Comparison of ENCODE assay signal across 1 cellular context in the genomic region with DNA sequence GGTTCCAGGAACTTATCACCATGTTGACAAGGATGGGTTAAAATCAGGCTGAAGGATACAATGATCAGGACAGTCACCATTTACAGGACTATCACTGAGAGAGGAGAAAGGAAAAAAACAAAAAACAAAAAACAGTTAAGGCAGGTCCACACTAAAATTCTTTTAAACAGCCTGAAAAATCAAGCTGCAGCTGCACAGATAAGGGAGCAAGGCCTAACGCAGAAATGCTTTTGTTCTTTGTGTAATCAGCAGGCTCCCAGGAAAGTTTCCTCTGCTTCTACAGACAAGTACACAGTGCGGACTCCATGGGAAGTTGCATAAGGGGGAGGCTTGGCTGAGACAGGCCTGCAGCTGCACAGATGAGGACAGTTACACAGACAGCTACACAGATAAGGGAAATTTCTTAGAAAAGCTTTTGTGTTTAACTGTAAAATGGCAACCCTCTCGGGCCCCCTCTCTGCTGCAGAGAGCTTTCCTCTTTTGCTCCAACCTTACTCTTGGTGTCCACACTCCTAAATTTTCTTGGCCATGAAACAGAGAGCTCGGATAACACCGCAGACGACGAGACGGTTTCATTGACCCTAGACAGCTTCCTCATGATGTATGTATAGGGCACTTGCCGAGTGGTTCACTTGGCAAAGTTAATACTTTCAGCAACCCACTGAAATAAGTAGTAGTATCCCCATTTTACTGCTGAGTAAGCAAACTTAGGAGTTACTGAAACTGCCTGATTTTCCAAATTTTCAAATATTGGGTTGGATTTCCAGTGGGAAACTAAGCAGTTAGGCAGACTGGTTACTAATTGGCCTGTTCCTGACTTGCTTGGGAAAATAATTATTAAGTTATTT.
TF ChIP-seq lines count a peak whose summit lies in the region.

No MANE protein-coding gene starts in this region.

TF ChIP-seq in K562, 482 proteins besides CTCF, POLR2A, EP300 and RAD21 (continued from another document and continues in another):
- TF ChIP-seq NRF1 (conservative IDR thresholded peaks at IDR 0.05 in 1 of 2, IDR thresholded peaks at IDR 0.05 in 1 of 2) (peak; percentile 37 to 51; a peak in 2 of 4 replicates), GATA2 (CRISPR knock-in tag; IDR thresholded peaks at IDR 0.05) (peak; percentile 99), ZNF232 (CRISPR knock-in tag; IDR thresholded peaks at IDR 0.05) (no peak), RBBP5 (IDR thresholded peaks at IDR 0.05; ENCODE audit: borderline replicate concordance, insufficient read depth, low read length, poor library complexity, severe bottlenecking) (peak; percentile 74), ZC3H8 (IDR thresholded peaks at IDR 0.05) (no peak; the same call in 1 of the 2 replicates), SIX5 (IDR thresholded peaks at IDR 0.05; ENCODE audit: borderline replicate concordance in 1 of 2, insufficient read depth in 1 of 2, low read depth in 1 of 2, low read length in 2 of 2) (peak in 1 of 2 experiments; percentile 32; a peak in 1 of 4 replicates), TSC22D4 (tag; IDR thresholded peaks at IDR 0.05) (no peak), ETS2 (tag; IDR thresholded peaks at IDR 0.05; ENCODE audit: borderline replicate concordance, poor library complexity, severe bottlenecking) (no peak), MLLT1 (IDR thresholded peaks at IDR 0.05) (no peak; a peak in 1 of 4 replicates), HMG20A (CRISPR knock-in tag; conservative IDR thresholded peaks at IDR 0.05) (no peak), PHB (CRISPR knock-in tag; IDR thresholded peaks at IDR 0.05) (no peak), ZNF316 (IDR thresholded peaks at IDR 0.05) (peak; percentile 100), BRD4 (IDR thresholded peaks at IDR 0.05) (no peak; the same call in 1 of the 2 replicates), ZKSCAN8 (CRISPR knock-in tag; IDR thresholded peaks at IDR 0.05) (peak; percentile 84), FOXM1 (IDR thresholded peaks at IDR 0.05; ENCODE audit: low read depth) (peak; percentile 96), FOXM1 (CRISPR knock-in tag; IDR thresholded peaks at IDR 0.05; ENCODE audit: low read depth) (no peak), THAP12 (CRISPR knock-in tag; IDR thresholded peaks at IDR 0.05) (no peak), ZNF586 (CRISPR knock-in tag; conservative IDR thresholded peaks at IDR 0.05) (no peak), SAP30 (IDR thresholded peaks at IDR 0.05; ENCODE audit: borderline replicate concordance, insufficient read depth, low read depth, low read length, poor library complexity, severe bottlenecking) (no peak), TAF7 (tag; IDR thresholded peaks at IDR 0.05) (no peak), CAMTA2 (CRISPR knock-in tag; conservative IDR thresholded peaks at IDR 0.05) (no peak), ZKSCAN1 (IDR thresholded peaks at IDR 0.05; ENCODE audit: low read depth, low read length) (peak; percentile 45; the same call in 1 of the 2 replicates), HIVEP1 (CRISPR knock-in tag; IDR thresholded peaks at IDR 0.05) (no peak), TAF1 (IDR thresholded peaks at IDR 0.05; ENCODE audit: control insufficient read depth, extremely low read depth, insufficient read depth, low read length, severe bottlenecking) (peak; percentile 52), ZNF589 (CRISPR knock-in tag; IDR thresholded peaks at IDR 0.05; ENCODE audit: low read depth) (peak; percentile 92), NR2C2 (CRISPR knock-in tag; IDR thresholded peaks at IDR 0.05) (no peak), NR2C2 (tag; IDR thresholded peaks at IDR 0.05) (no peak), ZNF165 (CRISPR knock-in tag; IDR thresholded peaks at IDR 0.05; ENCODE audit: borderline replicate concordance) (no peak), IFI16 (CRISPR knock-in tag; IDR thresholded peaks at IDR 0.05) (no peak), BRD9 (IDR thresholded peaks at IDR 0.05; ENCODE audit: low read depth, partially characterized antibody) (peak; percentile 69), EGR1 (conservative IDR thresholded peaks at IDR 0.05) (peak; percentile 71), PYGO2 (tag; IDR thresholded peaks at IDR 0.05) (no peak)
- TF ChIP-seq, protein P1, sequence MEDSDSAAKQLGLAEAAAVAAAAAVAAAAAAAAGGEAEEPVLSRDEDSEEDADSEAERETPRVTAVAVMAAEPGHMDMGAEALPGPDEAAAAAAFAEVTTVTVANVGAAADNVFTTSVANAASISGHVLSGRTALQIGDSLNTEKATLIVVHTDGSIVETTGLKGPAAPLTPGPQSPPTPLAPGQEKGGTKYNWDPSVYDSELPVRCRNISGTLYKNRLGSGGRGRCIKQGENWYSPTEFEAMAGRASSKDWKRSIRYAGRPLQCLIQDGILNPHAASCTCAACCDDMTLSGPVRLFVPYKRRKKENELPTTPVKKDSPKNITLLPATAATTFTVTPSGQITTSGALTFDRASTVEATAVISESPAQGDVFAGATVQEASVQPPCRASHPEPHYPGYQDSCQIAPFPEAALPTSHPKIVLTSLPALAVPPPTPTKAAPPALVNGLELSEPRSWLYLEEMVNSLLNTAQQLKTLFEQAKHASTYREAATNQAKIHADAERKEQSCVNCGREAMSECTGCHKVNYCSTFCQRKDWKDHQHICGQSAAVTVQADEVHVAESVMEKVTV (CRISPR knock-in tag; IDR thresholded peaks at IDR 0.05): 0 out of 2 replicates have a peak, but pooled peaks have one; percentile 7
- TF ChIP-seq, protein P2, sequence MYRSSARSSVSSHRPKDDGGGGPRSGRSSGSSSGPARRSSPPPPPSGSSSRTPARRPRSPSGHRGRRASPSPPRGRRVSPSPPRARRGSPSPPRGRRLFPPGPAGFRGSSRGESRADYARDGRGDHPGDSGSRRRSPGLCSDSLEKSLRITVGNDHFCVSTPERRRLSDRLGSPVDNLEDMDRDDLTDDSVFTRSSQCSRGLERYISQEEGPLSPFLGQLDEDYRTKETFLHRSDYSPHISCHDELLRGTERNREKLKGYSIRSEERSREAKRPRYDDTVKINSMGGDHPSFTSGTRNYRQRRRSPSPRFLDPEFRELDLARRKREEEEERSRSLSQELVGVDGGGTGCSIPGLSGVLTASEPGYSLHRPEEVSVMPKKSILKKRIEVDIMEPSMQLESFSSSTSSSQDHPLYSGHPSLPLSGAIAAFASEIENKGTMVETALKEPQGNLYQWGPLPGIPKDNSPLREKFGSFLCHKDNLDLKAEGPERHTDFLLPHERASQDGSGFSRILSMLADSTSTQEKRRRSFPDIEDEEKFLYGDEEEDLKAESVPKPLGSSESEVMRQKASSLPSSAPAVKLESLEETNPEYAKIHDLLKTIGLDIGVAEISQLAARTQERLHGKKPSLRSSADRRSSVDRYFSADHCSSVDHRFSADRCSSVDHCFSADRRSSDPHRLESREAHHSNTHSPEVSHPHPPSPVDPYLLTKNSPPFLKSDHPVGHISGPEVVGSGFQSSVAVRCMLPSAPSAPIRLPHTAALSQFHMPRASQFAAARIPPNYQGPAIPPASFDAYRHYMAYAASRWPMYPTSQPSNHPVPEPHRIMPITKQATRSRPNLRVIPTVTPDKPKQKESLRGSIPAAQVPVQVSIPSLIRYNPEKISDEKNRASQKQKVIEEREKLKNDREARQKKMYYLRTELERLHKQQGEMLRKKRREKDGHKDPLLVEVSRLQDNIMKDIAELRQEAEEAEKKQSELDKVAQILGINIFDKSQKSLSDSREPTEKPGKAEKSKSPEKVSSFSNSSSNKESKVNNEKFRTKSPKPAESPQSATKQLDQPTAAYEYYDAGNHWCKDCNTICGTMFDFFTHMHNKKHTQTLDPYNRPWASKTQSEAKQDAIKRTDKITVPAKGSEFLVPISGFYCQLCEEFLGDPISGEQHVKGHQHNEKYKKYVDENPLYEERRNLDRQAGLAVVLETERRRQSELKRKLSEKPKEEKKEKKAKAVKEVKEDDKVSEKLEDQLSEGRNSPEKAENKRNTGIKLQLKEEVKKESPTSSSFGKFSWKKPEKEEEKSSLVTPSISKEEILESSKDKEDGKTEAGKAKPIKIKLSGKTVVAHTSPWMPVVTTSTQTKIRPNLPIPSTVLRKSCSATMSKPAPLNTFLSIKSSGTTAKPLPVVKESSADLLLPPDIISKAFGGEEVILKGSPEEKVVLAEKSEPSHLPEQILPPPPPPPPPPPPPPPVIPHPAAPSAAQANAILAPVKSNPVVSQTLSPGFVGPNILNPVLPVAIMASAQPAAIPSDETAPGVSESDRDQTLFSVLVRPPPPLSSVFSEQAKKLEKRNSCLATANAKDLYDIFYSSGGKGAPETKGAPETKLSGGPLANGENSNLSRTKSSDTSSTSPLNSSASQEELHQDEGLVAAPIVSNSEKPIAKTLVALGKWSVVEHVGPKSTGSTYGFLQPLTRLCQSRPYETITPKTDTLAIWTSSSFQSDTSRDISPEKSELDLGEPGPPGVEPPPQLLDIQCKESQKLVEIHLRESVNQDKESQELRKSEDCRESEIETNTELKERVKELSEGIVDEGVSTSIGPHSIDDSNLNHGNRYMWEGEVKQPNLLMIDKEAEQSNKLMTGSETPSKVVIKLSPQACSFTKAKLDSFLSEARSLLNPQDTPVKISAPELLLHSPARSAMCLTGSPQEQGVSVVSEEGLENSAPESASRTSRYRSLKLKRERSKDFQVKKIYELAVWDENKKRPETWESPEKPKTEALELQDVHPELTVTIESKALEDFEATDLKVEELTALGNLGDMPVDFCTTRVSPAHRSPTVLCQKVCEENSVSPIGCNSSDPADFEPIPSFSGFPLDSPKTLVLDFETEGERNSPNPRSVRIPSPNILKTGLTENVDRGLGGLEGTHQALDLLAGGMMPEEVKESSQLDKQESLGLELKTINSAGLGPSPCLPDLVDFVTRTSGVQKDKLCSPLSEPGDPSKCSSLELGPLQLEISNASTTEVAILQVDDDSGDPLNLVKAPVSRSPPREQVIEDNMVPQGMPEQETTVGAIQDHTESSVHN (IDR thresholded peaks at IDR 0.05; ENCODE audit: borderline replicate concordance in 1 of 2, low read depth in 1 of 2): peak in 1 of 2 experiments; percentile 78; a peak in 2 of 4 replicates
